In the genomic region with DNA sequence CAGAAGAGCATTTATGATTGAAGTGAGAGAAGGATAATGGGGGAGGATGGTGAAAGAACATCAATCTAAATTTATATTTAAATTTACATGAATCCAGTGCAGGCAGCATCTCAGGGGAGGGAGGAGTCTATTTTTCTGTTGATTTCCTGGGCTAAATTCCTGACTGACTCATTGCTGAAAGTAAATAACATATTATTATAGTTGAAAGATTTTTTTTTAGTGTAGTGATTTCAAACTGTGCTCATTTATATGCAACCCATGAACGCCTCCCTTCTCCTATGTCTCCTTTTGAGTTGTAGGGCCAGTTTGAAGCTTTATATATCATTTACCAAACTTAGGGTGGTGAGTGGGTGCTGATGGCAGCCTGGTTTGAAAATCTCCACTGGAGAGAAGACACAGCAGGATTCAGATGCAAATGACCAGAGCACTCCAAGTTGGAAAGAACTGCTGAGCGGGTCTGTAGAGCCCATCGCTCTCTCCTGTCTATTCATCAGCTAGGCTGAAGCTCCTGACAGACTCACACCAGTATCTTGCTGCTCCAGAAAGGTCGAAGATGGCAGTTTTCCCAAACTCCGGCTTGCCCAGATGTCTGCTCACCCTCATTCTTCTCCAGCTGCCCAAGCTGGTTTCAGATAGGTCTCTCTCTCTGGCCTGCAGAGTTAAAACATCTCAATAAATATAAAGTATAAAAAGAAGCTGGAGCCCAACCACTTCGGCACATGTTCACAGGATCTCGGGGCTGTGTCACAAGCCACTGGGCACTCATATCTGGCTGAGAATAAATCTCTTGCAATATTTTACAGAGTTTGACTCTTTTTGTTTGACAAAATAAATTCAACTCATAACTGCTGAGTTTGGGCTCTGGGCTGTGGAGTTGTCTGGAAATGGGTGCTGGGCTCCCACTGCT, we compare ENCODE assay signal across 11 cellular contexts. TPM values are rescaled to one million over a fixed set of nuclear protein-coding genes. Genes with fewer than 3 reads are reported as not detected.
DNase-seq lines count a peak whose midpoint lies in the region; ATAC-seq and TF ChIP-seq lines count a peak whose summit lies in the region.
"Had no signal": no experiment of that assay in that cellular context is flagged by ENCODE, and none has a peak within 500 bp of the region (broad histone marks: within the 10 kb centered on the region; RNA-seq: fewer than 3 reads in every experiment).

No MANE protein-coding gene starts in this region.

- DNase-seq in EH (ENCODE audit: low read depth) (peak; percentile 48), osteoblast (ENCODE audit: insufficient read length, low spot score, missing footprints) (peak; percentile 44), mucosa of descending colon (no peak), inferior parietal cortex (ENCODE audit: extremely low spot score) (no peak), NCI-H2171 (lab: John Stamatoyannopoulos, UW) (no peak), occipital lobe (lab: John Stamatoyannopoulos, UW) (no peak)
- no peak for DNase-seq in effector memory CD4-positive, alpha-beta T cell
- DNase-seq: NCI-H2029 treated with DMSO at 0.1 percent for 48 hours, SK-N-SH had no signal

- peaks cover 44% of the 10 kb centered on the region for H3K4me1 ChIP-seq in OCI-LY1 (ENCODE audit: insufficient read depth, low read length, severe bottlenecking)
- H3K4me1 ChIP-seq in effector memory CD4-positive, alpha-beta T cell (ENCODE audit: control insufficient read depth, insufficient read depth, low read length, poor library complexity, severe bottlenecking), result peaks cover 26% of the 10 kb centered on the region
- H3K4me1 ChIP-seq in osteoblast (ENCODE audit: insufficient read depth, low read length), result peaks cover 15% of the 10 kb centered on the region
- peaks cover 21% of the 10 kb centered on the region for H3K4me1 ChIP-seq in mucosa of descending colon (ENCODE audit: low read depth)

- H3F3A ChIP-seq in OCI-LY1 (ENCODE audit: insufficient read depth, low read length), result no peaks in the 10 kb centered on the region; the same call in 1 of the 2 replicates

- no peaks in the 10 kb centered on the region for H3K27me3 ChIP-seq in OCI-LY1 (ENCODE audit: insufficient read depth, low read length)
- H3K27me3 ChIP-seq in effector memory CD4-positive, alpha-beta T cell (replicated peaks; ENCODE audit: control insufficient read depth, insufficient read depth, low read length, poor library complexity, severe bottlenecking), result no peaks in the 10 kb centered on the region
- H3K27me3 ChIP-seq in osteoblast (ENCODE audit: insufficient read depth, low read length), result no peaks in the 10 kb centered on the region

- H3K4me3 ChIP-seq in OCI-LY1 (ENCODE audit: low read depth, low read length, poor library complexity, severe bottlenecking) (no peak overlapping the region), osteoblast (ENCODE audit: insufficient read depth, low read length) (no peak overlapping the region), mucosa of descending colon (no peak overlapping the region)
- H3K4me3 ChIP-seq in effector memory CD4-positive, alpha-beta T cell (ENCODE audit: insufficient read depth, low read depth, low read length, poor library complexity, severe bottlenecking), result no peak overlapping the region

- H3K4me2 ChIP-seq in OCI-LY1 (ENCODE audit: low read length), result peak overlapping the region; percentile 44
- no peak overlapping the region for H3K4me2 ChIP-seq in osteoblast (ENCODE audit: insufficient read depth, low read length)
- H3K4me2 ChIP-seq: SK-N-SH had no signal

- H4K20me1 ChIP-seq in OCI-LY1 (ENCODE audit: insufficient read depth, low read length) (no peaks in the 10 kb centered on the region), osteoblast (ENCODE audit: insufficient read depth, low read length) (no peaks in the 10 kb centered on the region)

- no peaks in the 10 kb centered on the region for H3K79me2 ChIP-seq in OCI-LY1 (ENCODE audit: insufficient read depth, low read length)
- peaks cover 2% of the 10 kb centered on the region for H3K79me2 ChIP-seq in osteoblast (ENCODE audit: insufficient read depth, low read length)

- H3K9me2 ChIP-seq in OCI-LY1 (ENCODE audit: low read depth, low read length), result no peaks in the 10 kb centered on the region
- H3K9me2 ChIP-seq: SK-N-SH had no signal

- ATAC-seq in mucosa of descending colon, result no peak

- H3K9me3 ChIP-seq in OCI-LY1 (ENCODE audit: low read length), result peaks cover 25% of the 10 kb centered on the region
- H3K9me3 ChIP-seq in effector memory CD4-positive, alpha-beta T cell (ENCODE audit: control insufficient read depth, low read length), result no peaks in the 10 kb centered on the region
- H3K9me3 ChIP-seq in osteoblast (ENCODE audit: low read depth, low read length), result no peaks in the 10 kb centered on the region
- H3K9me3 ChIP-seq in mucosa of descending colon, result no peaks in the 10 kb centered on the region
- H3K9me3 ChIP-seq: SK-N-SH had no signal

- H2AFZ ChIP-seq in OCI-LY1 (ENCODE audit: low read length) (peak overlapping the region; percentile 95), osteoblast (ENCODE audit: low read length) (peak overlapping the region; percentile 12)

- H3K27ac ChIP-seq in OCI-LY1 (ENCODE audit: low read depth, low read length, poor library complexity, severe bottlenecking) (peak overlapping the region; percentile 81), osteoblast (ENCODE audit: low read depth, low read length) (no peak overlapping the region)
- peak overlapping the region; percentile 84 for H3K27ac ChIP-seq in effector memory CD4-positive, alpha-beta T cell (ENCODE audit: insufficient read depth, low read length, poor library complexity, severe bottlenecking)

- intact Hi-C loops in mucosa of descending colon (cut with DNase I, micrococcal nuclease), result no loop called here

- H3K36me3 ChIP-seq in OCI-LY1 (ENCODE audit: insufficient read depth, low read length) (no peaks in the 10 kb centered on the region; the same call in 1 of the 2 replicates), osteoblast (ENCODE audit: insufficient read depth, low read length) (no peaks in the 10 kb centered on the region), mucosa of descending colon (ENCODE audit: low read depth) (peaks cover 4% of the 10 kb centered on the region)
- H3K36me3 ChIP-seq in effector memory CD4-positive, alpha-beta T cell (ENCODE audit: control insufficient read depth, insufficient read depth, low read length), result no peaks in the 10 kb centered on the region

- H3K9ac ChIP-seq in OCI-LY1 (ENCODE audit: low read length), result peak overlapping the region; percentile 38
- H3K9ac ChIP-seq: SK-N-SH had no signal

- TF ChIP-seq CTCF in OCI-LY1 (IDR thresholded peaks at IDR 0.05; ENCODE audit: low read length) (no peak), osteoblast (IDR thresholded peaks at IDR 0.05; ENCODE audit: extremely low read depth, low read depth, low read length) (no peak), mucosa of descending colon (IDR thresholded peaks at IDR 0.05) (no peak)

RNA-seq across cellular contexts. Expression of gene BTN2A1, which starts 18.3 kb away (rescaled TPM):
- 10.5 and 11.5 TPM in 2 replicates for total RNA-seq in osteoblast
- 10 to 100 TPM; 26.1 to 37.7 (median 29.1) TPM for total RNA-seq in mucosa of descending colon
- 13.1 TPM for total RNA-seq in occipital lobe

RNA-seq across cellular contexts. Expression of gene BTN1A1, which starts 24.0 kb away (rescaled TPM):
- under 0.01 TPM in 2 replicates for total RNA-seq in osteoblast
- total RNA-seq in mucosa of descending colon, result not detected
- total RNA-seq in occipital lobe, result not detected
- total RNA-seq: mononuclear cell had no signal

RNA-seq across cellular contexts. Expression of gene BTN3A3, which starts 35.8 kb away (rescaled TPM):
- total RNA-seq in osteoblast (21.5 and 21.7 TPM in 2 replicates), mucosa of descending colon (10 to 100 TPM; 19.9 to 27.5 (median 26.9) TPM), occipital lobe (2.8 TPM)

Comparison
In these comparisons a context has a peak if more than half of its experiments do, and no peak if none do; other contexts are left out.
1. DNase-seq: peak in EH (single experiment) and osteoblast (single experiment); none in effector memory CD4-positive, alpha-beta T cell (0 of 3), mucosa of descending colon (0 of 3), inferior parietal cortex (single experiment), NCI-H2171 (single experiment) and occipital lobe (single experiment).